Comparison of ENCODE assay signal across 24 cellular contexts in genomic region chr9:107665057-107665456, GRCh38.
"Had no signal": no experiment of that assay in that cellular context is flagged by ENCODE, and none has a peak within 500 bp of the region (broad histone marks: within the 10 kb centered on the region; RNA-seq: fewer than 3 reads in every experiment).

No MANE protein-coding gene starts in this region.

- H3K9me3 ChIP-seq: SJSA1 had no signal

- DNase-seq: Kasumi-1, MV-4-11, NCI-H1048, NCI-H1105 treated with DMSO at 0.1 percent for 48 hours, NCI-H1417 treated with DMSO at 0.1 percent for 48 hours, NCI-H146, NCI-H1694 treated with DMSO at 0.1 percent for 48 hours, NCI-H1930, NCI-H2081, NCI-H2171, NCI-H226, NCI-H446, NCI-H510A, NCI-H524 treated with DMSO at 0.1 percent for 48 hours, NCI-H69, NCI-H774, Right ventricle myocardium superior, RPMI8226, SIG-M5 had no signal

- H3K27ac ChIP-seq: HL-60, KMS-11, SJSA1, SK-N-MC had no signal

- H3K27me3 ChIP-seq: SJSA1 had no signal

- H3K9ac ChIP-seq: KMS-11 had no signal

- H3K4me3 ChIP-seq: K562, SJSA1, SK-N-MC had no signal

- H3K4me2 ChIP-seq: KMS-11 had no signal

- H3K4me1 ChIP-seq: SJSA1 had no signal

- ATAC-seq: K562 had no signal

- H3K36me3 ChIP-seq: SJSA1 had no signal
